ENCODE assay signal across 1 cellular context in the genomic region with DNA sequence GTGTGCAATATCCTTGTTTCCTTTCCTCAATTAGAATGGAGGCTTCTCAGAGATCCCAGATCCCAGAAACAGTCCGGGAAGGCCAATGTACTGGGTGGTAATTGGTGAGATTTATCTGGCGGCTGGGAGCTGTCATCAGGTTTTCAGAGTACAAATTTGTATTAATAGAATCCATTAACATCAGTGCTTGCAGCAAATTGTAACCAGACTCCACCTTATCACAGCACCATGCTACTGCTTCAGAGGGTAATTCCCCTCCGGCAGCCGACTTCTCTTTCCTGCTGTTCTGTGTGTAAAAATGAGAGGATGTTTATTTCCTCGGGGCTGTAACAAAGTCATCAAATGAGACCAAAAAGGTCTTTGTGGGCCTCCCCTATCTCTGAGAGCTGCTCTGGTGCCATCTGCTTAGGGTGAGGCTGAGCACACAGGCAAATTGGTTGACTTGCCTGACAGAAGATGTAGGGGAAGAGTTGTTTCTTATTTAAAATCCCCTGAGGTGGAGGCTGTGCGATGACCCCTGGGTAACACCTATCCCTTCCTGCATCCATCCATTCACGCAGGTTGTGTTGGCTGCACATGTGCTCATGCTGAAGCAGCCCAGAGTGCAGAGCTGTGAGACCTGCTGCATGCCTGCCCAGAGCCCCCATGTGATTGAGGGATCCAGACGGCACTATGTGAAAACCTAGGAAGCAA.
TF ChIP-seq lines count a peak whose summit lies in the region.

No MANE protein-coding gene starts in this region.

TF ChIP-seq in HEK293, 187 proteins besides CTCF, POLR2A, EP300 and RAD21 (continued from another document and continues in another):
- TF ChIP-seq, protein P1, sequence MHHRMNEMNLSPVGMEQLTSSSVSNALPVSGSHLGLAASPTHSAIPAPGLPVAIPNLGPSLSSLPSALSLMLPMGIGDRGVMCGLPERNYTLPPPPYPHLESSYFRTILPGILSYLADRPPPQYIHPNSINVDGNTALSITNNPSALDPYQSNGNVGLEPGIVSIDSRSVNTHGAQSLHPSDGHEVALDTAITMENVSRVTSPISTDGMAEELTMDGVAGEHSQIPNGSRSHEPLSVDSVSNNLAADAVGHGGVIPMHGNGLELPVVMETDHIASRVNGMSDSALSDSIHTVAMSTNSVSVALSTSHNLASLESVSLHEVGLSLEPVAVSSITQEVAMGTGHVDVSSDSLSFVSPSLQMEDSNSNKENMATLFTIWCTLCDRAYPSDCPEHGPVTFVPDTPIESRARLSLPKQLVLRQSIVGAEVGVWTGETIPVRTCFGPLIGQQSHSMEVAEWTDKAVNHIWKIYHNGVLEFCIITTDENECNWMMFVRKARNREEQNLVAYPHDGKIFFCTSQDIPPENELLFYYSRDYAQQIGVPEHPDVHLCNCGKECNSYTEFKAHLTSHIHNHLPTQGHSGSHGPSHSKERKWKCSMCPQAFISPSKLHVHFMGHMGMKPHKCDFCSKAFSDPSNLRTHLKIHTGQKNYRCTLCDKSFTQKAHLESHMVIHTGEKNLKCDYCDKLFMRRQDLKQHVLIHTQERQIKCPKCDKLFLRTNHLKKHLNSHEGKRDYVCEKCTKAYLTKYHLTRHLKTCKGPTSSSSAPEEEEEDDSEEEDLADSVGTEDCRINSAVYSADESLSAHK (tag by site-specific recombination; IDR thresholded peaks at IDR 0.05): no peak
- TF ChIP-seq ZNF16 (tag by site-specific recombination; IDR thresholded peaks at IDR 0.05; ENCODE audit: low read depth) (no peak), ZNF366 (tag by site-specific recombination; conservative IDR thresholded peaks at IDR 0.05) (no peak), ZBTB48 (tag by site-specific recombination; IDR thresholded peaks at IDR 0.05) (peak; percentile 91), ZNF37A (tag by site-specific recombination; IDR thresholded peaks at IDR 0.05) (no peak), ZNF335 (tag by site-specific recombination; conservative IDR thresholded peaks at IDR 0.05) (peak; percentile 62), ZNF624 (tag by site-specific recombination; IDR thresholded peaks at IDR 0.05) (no peak), ZNF350 (tag by site-specific recombination; IDR thresholded peaks at IDR 0.05) (no peak), ZNF660 (tag by site-specific recombination; IDR thresholded peaks at IDR 0.05) (no peak), ZNF621 (tag by site-specific recombination; IDR thresholded peaks at IDR 0.05) (no peak), ZNF837 (tag by site-specific recombination; IDR thresholded peaks at IDR 0.05) (no peak), ZNF544 (tag by site-specific recombination; IDR thresholded peaks at IDR 0.05) (no peak), ZNF48 (tag by site-specific recombination; IDR thresholded peaks at IDR 0.05) (no peak), SCRT1 (tag by site-specific recombination; IDR thresholded peaks at IDR 0.05; ENCODE audit: borderline replicate concordance) (0 out of 2 replicates have a peak, but pooled peaks have one; percentile 9), ZNF768 (tag by site-specific recombination; IDR thresholded peaks at IDR 0.05) (no peak), ZEB2 (tag by site-specific recombination; IDR thresholded peaks at IDR 0.05) (no peak), ZNF157 (tag by site-specific recombination; IDR thresholded peaks at IDR 0.05) (no peak), ZNF133 (tag by site-specific recombination; IDR thresholded peaks at IDR 0.05) (no peak), KLF16 (tag by site-specific recombination; IDR thresholded peaks at IDR 0.05) (no peak), ZBTB8A (tag by site-specific recombination; IDR thresholded peaks at IDR 0.05) (peak; percentile 40; the same call in 1 of the 2 replicates), ZIC2 (tag by site-specific recombination; IDR thresholded peaks at IDR 0.05) (peak; percentile 83), ZNF514 (tag by site-specific recombination; IDR thresholded peaks at IDR 0.05) (no peak), ZNF555 (tag by site-specific recombination; conservative IDR thresholded peaks at IDR 0.05) (no peak), ZNF114 (tag by site-specific recombination; IDR thresholded peaks at IDR 0.05) (no peak), WT1 (tag by site-specific recombination; IDR thresholded peaks at IDR 0.05) (no peak), ZNF664 (tag by site-specific recombination; IDR thresholded peaks at IDR 0.05) (0 out of 2 replicates have a peak, but pooled peaks have one; percentile 6), ZNF354C (tag by site-specific recombination; IDR thresholded peaks at IDR 0.05; ENCODE audit: borderline replicate concordance, low read depth) (no peak), MEIS1 (CRISPR knock-in tag; IDR thresholded peaks at IDR 0.05; ENCODE audit: borderline replicate concordance) (no peak), MZF1 (tag by site-specific recombination; IDR thresholded peaks at IDR 0.05; ENCODE audit: borderline replicate concordance) (peak; percentile 93), ZNF561 (tag by site-specific recombination; IDR thresholded peaks at IDR 0.05; ENCODE audit: borderline replicate concordance) (peak; percentile 46; the same call in 1 of the 2 replicates), ZNF548 (tag by site-specific recombination; IDR thresholded peaks at IDR 0.05) (no peak), RBAK (tag by site-specific recombination; IDR thresholded peaks at IDR 0.05) (no peak), GLIS2 (tag by site-specific recombination; IDR thresholded peaks at IDR 0.05) (0 out of 2 replicates have a peak, but pooled peaks have one; percentile 19), ZNF169 (tag by site-specific recombination; IDR thresholded peaks at IDR 0.05) (no peak)
- TF ChIP-seq, protein P2, sequence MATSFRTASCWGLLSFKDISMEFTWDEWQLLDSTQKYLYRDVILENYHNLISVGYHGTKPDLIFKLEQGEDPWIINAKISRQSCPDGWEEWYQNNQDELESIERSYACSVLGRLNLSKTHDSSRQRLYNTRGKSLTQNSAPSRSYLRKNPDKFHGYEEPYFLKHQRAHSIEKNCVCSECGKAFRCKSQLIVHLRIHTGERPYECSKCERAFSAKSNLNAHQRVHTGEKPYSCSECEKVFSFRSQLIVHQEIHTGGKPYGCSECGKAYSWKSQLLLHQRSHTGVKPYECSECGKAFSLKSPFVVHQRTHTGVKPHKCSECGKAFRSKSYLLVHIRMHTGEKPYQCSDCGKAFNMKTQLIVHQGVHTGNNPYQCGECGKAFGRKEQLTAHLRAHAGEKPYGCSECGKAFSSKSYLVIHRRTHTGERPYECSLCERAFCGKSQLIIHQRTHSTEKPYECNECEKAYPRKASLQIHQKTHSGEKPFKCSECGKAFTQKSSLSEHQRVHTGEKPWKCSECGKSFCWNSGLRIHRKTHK (tag by site-specific recombination; IDR thresholded peaks at IDR 0.05): no peak
- TF ChIP-seq, protein P3, sequence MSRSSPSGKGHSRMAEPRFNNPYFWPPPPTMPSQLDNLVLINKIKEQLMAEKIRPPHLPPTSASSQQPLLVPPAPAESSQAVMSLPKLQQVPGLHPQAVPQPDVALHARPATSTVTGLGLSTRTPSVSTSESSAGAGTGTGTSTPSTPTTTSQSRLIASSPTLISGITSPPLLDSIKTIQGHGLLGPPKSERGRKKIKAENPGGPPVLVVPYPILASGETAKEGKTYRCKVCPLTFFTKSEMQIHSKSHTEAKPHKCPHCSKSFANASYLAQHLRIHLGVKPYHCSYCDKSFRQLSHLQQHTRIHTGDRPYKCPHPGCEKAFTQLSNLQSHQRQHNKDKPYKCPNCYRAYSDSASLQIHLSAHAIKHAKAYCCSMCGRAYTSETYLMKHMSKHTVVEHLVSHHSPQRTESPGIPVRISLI (tag by site-specific recombination; IDR thresholded peaks at IDR 0.05): no peak
- TF ChIP-seq, protein P4, sequence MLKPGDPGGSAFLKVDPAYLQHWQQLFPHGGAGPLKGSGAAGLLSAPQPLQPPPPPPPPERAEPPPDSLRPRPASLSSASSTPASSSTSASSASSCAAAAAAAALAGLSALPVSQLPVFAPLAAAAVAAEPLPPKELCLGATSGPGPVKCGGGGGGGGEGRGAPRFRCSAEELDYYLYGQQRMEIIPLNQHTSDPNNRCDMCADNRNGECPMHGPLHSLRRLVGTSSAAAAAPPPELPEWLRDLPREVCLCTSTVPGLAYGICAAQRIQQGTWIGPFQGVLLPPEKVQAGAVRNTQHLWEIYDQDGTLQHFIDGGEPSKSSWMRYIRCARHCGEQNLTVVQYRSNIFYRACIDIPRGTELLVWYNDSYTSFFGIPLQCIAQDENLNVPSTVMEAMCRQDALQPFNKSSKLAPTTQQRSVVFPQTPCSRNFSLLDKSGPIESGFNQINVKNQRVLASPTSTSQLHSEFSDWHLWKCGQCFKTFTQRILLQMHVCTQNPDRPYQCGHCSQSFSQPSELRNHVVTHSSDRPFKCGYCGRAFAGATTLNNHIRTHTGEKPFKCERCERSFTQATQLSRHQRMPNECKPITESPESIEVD (tag by site-specific recombination; IDR thresholded peaks at IDR 0.05): peak; percentile 89
- TF ChIP-seq, protein P5, sequence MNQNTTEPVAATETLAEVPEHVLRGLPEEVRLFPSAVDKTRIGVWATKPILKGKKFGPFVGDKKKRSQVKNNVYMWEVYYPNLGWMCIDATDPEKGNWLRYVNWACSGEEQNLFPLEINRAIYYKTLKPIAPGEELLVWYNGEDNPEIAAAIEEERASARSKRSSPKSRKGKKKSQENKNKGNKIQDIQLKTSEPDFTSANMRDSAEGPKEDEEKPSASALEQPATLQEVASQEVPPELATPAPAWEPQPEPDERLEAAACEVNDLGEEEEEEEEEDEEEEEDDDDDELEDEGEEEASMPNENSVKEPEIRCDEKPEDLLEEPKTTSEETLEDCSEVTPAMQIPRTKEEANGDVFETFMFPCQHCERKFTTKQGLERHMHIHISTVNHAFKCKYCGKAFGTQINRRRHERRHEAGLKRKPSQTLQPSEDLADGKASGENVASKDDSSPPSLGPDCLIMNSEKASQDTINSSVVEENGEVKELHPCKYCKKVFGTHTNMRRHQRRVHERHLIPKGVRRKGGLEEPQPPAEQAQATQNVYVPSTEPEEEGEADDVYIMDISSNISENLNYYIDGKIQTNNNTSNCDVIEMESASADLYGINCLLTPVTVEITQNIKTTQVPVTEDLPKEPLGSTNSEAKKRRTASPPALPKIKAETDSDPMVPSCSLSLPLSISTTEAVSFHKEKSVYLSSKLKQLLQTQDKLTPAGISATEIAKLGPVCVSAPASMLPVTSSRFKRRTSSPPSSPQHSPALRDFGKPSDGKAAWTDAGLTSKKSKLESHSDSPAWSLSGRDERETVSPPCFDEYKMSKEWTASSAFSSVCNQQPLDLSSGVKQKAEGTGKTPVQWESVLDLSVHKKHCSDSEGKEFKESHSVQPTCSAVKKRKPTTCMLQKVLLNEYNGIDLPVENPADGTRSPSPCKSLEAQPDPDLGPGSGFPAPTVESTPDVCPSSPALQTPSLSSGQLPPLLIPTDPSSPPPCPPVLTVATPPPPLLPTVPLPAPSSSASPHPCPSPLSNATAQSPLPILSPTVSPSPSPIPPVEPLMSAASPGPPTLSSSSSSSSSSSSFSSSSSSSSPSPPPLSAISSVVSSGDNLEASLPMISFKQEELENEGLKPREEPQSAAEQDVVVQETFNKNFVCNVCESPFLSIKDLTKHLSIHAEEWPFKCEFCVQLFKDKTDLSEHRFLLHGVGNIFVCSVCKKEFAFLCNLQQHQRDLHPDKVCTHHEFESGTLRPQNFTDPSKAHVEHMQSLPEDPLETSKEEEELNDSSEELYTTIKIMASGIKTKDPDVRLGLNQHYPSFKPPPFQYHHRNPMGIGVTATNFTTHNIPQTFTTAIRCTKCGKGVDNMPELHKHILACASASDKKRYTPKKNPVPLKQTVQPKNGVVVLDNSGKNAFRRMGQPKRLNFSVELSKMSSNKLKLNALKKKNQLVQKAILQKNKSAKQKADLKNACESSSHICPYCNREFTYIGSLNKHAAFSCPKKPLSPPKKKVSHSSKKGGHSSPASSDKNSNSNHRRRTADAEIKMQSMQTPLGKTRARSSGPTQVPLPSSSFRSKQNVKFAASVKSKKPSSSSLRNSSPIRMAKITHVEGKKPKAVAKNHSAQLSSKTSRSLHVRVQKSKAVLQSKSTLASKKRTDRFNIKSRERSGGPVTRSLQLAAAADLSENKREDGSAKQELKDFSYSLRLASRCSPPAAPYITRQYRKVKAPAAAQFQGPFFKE (tag by site-specific recombination; IDR thresholded peaks at IDR 0.05; ENCODE audit: borderline replicate concordance): no peak
- TF ChIP-seq, protein P6, sequence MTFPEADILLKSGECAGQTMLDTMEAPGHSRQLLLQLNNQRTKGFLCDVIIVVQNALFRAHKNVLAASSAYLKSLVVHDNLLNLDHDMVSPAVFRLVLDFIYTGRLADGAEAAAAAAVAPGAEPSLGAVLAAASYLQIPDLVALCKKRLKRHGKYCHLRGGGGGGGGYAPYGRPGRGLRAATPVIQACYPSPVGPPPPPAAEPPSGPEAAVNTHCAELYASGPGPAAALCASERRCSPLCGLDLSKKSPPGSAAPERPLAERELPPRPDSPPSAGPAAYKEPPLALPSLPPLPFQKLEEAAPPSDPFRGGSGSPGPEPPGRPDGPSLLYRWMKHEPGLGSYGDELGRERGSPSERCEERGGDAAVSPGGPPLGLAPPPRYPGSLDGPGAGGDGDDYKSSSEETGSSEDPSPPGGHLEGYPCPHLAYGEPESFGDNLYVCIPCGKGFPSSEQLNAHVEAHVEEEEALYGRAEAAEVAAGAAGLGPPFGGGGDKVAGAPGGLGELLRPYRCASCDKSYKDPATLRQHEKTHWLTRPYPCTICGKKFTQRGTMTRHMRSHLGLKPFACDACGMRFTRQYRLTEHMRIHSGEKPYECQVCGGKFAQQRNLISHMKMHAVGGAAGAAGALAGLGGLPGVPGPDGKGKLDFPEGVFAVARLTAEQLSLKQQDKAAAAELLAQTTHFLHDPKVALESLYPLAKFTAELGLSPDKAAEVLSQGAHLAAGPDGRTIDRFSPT (tag by site-specific recombination; IDR thresholded peaks at IDR 0.05): no peak
- TF ChIP-seq, protein P7, sequence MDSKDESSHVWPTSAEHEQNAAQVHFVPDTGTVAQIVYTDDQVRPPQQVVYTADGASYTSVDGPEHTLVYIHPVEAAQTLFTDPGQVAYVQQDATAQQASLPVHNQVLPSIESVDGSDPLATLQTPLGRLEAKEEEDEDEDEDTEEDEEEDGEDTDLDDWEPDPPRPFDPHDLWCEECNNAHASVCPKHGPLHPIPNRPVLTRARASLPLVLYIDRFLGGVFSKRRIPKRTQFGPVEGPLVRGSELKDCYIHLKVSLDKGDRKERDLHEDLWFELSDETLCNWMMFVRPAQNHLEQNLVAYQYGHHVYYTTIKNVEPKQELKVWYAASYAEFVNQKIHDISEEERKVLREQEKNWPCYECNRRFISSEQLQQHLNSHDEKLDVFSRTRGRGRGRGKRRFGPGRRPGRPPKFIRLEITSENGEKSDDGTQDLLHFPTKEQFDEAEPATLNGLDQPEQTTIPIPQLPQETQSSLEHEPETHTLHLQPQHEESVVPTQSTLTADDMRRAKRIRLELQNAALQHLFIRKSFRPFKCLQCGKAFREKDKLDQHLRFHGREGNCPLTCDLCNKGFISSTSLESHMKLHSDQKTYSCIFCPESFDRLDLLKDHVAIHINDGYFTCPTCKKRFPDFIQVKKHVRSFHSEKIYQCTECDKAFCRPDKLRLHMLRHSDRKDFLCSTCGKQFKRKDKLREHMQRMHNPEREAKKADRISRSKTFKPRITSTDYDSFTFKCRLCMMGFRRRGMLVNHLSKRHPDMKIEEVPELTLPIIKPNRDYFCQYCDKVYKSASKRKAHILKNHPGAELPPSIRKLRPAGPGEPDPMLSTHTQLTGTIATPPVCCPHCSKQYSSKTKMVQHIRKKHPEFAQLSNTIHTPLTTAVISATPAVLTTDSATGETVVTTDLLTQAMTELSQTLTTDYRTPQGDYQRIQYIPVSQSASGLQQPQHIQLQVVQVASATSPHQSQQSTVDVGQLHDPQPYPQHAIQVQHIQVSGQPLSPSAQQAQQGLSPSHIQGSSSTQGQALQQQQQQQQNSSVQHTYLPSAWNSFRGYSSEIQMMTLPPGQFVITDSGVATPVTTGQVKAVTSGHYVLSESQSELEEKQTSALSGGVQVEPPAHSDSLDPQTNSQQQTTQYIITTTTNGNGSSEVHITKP (tag by site-specific recombination; IDR thresholded peaks at IDR 0.05): peak; percentile 76
